Comparison of ENCODE assay signal across 20 cellular contexts in genomic region chr12:92402415-92402814, GRCh38.
DNase-seq lines count a peak whose midpoint lies in the region; ATAC-seq and TF ChIP-seq lines count a peak whose summit lies in the region.
"Had no signal": no experiment of that assay in that cellular context is flagged by ENCODE, and none has a peak within 500 bp of the region (broad histone marks: within the 10 kb centered on the region; RNA-seq: fewer than 3 reads in every experiment).

No MANE protein-coding gene starts in this region.

- no peak overlapping the region for H2BK5ac ChIP-seq in neuronal stem cell (ENCODE audit: low read length)

- H2BK120ac ChIP-seq in neuronal stem cell (ENCODE audit: low read depth, low read length): no peak overlapping the region

- H3K27ac ChIP-seq in OCI-LY7 (ENCODE audit: low read depth, low read length, poor library complexity, severe bottlenecking): no peak overlapping the region
- H3K27ac ChIP-seq in neuronal stem cell (replicated peaks; ENCODE audit: low read length): no peak overlapping the region
- H3K27ac ChIP-seq: foreskin keratinocyte, pancreas, right lobe of liver had no signal

- no peak overlapping the region for H2BK12ac ChIP-seq in neuronal stem cell (ENCODE audit: low read length)

- no peak overlapping the region for H3K9ac ChIP-seq in neuronal stem cell (ENCODE audit: low read depth, low read length, poor library complexity)

- H3K4me3 ChIP-seq in OCI-LY7 (ENCODE audit: low read depth, low read length, poor library complexity, severe bottlenecking): no peak overlapping the region
- H3K4me3 ChIP-seq in neuronal stem cell (ENCODE audit: low read length in 2 of 2): no peak overlapping the region
- H3K4me3 ChIP-seq: lung, pancreas, right lobe of liver had no signal

- H3K4me3 Mint-ChIP-seq in activated naive CD4-positive, alpha-beta T cell treated with anti-CD3 and anti-CD28 coated beads, Interleukin-2, amount 50 U/mL, for 24 hours: peak overlapping the region; percentile 78
- no peak overlapping the region for H3K4me3 Mint-ChIP-seq in activated naive CD8-positive, alpha-beta T cell treated with anti-CD3 and anti-CD28 coated beads, Interleukin-2, amount 50 U/mL, for 24 hours
- H3K4me3 Mint-ChIP-seq in stimulated activated naive B cell treated with anti-CD40 and anti-IgM and Interleukin-4, amounts not matched to agents 10 μg/mL and 1 μg/mL and 100 μg/mL, for 72 hours: no peak overlapping the region

- H3K27me3 ChIP-seq in neuronal stem cell (ENCODE audit: control insufficient read depth in 3 of 3, insufficient read depth in 3 of 3, low read depth in 1 of 3, low read length in 3 of 3): no peaks in the 10 kb centered on the region
- H3K27me3 ChIP-seq: foreskin keratinocyte, pancreas, right lobe of liver had no signal

- H3K36me3 Mint-ChIP-seq in activated naive CD4-positive, alpha-beta T cell treated with anti-CD3 and anti-CD28 coated beads, Interleukin-2, amount 50 U/mL, for 24 hours: no peaks in the 10 kb centered on the region
- H3K36me3 Mint-ChIP-seq in activated naive CD8-positive, alpha-beta T cell treated with anti-CD3 and anti-CD28 coated beads, Interleukin-2, amount 50 U/mL, for 24 hours (ENCODE audit: low read depth): peaks cover 13% of the 10 kb centered on the region
- peaks cover 2 to 10% of the 10 kb centered on the region in 2 donors for H3K36me3 Mint-ChIP-seq in stimulated activated naive B cell treated with anti-CD40 and anti-IgM and Interleukin-4, amounts not matched to agents 10 μg/mL and 1 μg/mL and 100 μg/mL, for 72 hours

- no peak overlapping the region for H4K8ac ChIP-seq in neuronal stem cell (ENCODE audit: low read depth, low read length)

- H3K23ac ChIP-seq in neuronal stem cell (ENCODE audit: low read depth, low read length, poor library complexity): no peak overlapping the region

- POLR2A ChIA-PET in OCI-LY7 (lab: Charles Lee): interaction anchor here (0.5 to 5.6 kb wide), 16 partner anchors 14 to 742 kb away, joined by 3 to 76 read pairs (median 4); partner anchors contain the start of gene BTG1

- H3K79me1 ChIP-seq in neuronal stem cell (ENCODE audit: low read depth, low read length): no peaks in the 10 kb centered on the region

- no peaks in the 10 kb centered on the region for H3K79me2 ChIP-seq in OCI-LY7 (ENCODE audit: insufficient read depth, low read depth, low read length)

- no peaks in the 10 kb centered on the region for H3K9me3 Mint-ChIP-seq in activated naive CD4-positive, alpha-beta T cell treated with anti-CD3 and anti-CD28 coated beads, Interleukin-2, amount 50 U/mL, for 24 hours
- H3K9me3 Mint-ChIP-seq in activated naive CD8-positive, alpha-beta T cell treated with anti-CD3 and anti-CD28 coated beads, Interleukin-2, amount 50 U/mL, for 24 hours: no peaks in the 10 kb centered on the region
- H3K9me3 Mint-ChIP-seq in stimulated activated naive B cell treated with anti-CD40 and anti-IgM and Interleukin-4, amounts not matched to agents 10 μg/mL and 1 μg/mL and 100 μg/mL, for 72 hours: peaks cover 4 to 6% of the 10 kb centered on the region in 2 donors

- BruUV-seq in OCI-LY7 (replicated peaks; lab: Mats Ljungman, UMichigan): no TSS peak

- no peak overlapping the region for H3K18ac ChIP-seq in neuronal stem cell (ENCODE audit: low read length)

- no peak for TF ChIP-seq CTCF in OCI-LY7 (conservative IDR thresholded peaks at IDR 0.05; ENCODE audit: low read length)

- no peak overlapping the region for H2AK5ac ChIP-seq in neuronal stem cell (ENCODE audit: low read depth, low read length)

- CTCF ChIA-PET in OCI-LY7 (lab: Charles Lee; ENCODE audit: unreplicated experiment): no interaction called here

- H3K4me1 Mint-ChIP-seq in activated naive CD4-positive, alpha-beta T cell treated with anti-CD3 and anti-CD28 coated beads, Interleukin-2, amount 50 U/mL, for 24 hours: peaks cover 92% of the 10 kb centered on the region
- H3K4me1 Mint-ChIP-seq in activated naive CD8-positive, alpha-beta T cell treated with anti-CD3 and anti-CD28 coated beads, Interleukin-2, amount 50 U/mL, for 24 hours: peaks cover 88% of the 10 kb centered on the region
- H3K4me1 Mint-ChIP-seq in stimulated activated naive B cell treated with anti-CD40 and anti-IgM and Interleukin-4, amounts not matched to agents 10 μg/mL and 1 μg/mL and 100 μg/mL, for 72 hours: peaks cover 64 to 94% of the 10 kb centered on the region in 2 donors

- H3K36me3 ChIP-seq in OCI-LY7 (ENCODE audit: insufficient read depth, low read length): no peaks in the 10 kb centered on the region; the same call in 1 of the 2 replicates
- H3K36me3 ChIP-seq in neuronal stem cell (replicated peaks in 1 of 2; ENCODE audit: control insufficient read depth in 2 of 2, insufficient read depth in 2 of 2, low read length in 2 of 2): no peaks in the 10 kb centered on the region
- H3K36me3 ChIP-seq: pancreas, right lobe of liver had no signal

- H3K9me2 ChIP-seq in OCI-LY7 (ENCODE audit: insufficient read depth, low read length): no peaks in the 10 kb centered on the region

- no peaks in the 10 kb centered on the region for H3K27me3 Mint-ChIP-seq in activated naive CD4-positive, alpha-beta T cell treated with anti-CD3 and anti-CD28 coated beads, Interleukin-2, amount 50 U/mL, for 24 hours
- H3K27me3 Mint-ChIP-seq in activated naive CD8-positive, alpha-beta T cell treated with anti-CD3 and anti-CD28 coated beads, Interleukin-2, amount 50 U/mL, for 24 hours: no peaks in the 10 kb centered on the region
- H3K27me3 Mint-ChIP-seq in stimulated activated naive B cell treated with anti-CD40 and anti-IgM and Interleukin-4, amounts not matched to agents 10 μg/mL and 1 μg/mL and 100 μg/mL, for 72 hours: no peaks in the 10 kb centered on the region

- no peak overlapping the region for H2BK15ac ChIP-seq in neuronal stem cell (ENCODE audit: low read length)

- H3K9me3 ChIP-seq in OCI-LY7 (ENCODE audit: low read length) (no peaks in the 10 kb centered on the region), neuronal stem cell (replicated peaks in 1 of 2; ENCODE audit: control insufficient read depth in 2 of 2, insufficient read depth in 1 of 2, low read depth in 1 of 2, low read length in 2 of 2) (no peaks in the 10 kb centered on the region)
- H3K9me3 ChIP-seq: pancreas had no signal

- peak overlapping the region; percentile 77; the same call in 1 of the 2 replicates for H2AFZ ChIP-seq in OCI-LY7 (ENCODE audit: low read length)
- no peak overlapping the region for H2AFZ ChIP-seq in neuronal stem cell (ENCODE audit: low read length)

- H4K91ac ChIP-seq in neuronal stem cell (ENCODE audit: low read depth, low read length, poor library complexity): no peak overlapping the region

- peak overlapping the region; percentile 99 for H3K27ac Mint-ChIP-seq in activated naive CD4-positive, alpha-beta T cell treated with anti-CD3 and anti-CD28 coated beads, Interleukin-2, amount 50 U/mL, for 24 hours
- peak overlapping the region; percentile 92 for H3K27ac Mint-ChIP-seq in activated naive CD8-positive, alpha-beta T cell treated with anti-CD3 and anti-CD28 coated beads, Interleukin-2, amount 50 U/mL, for 24 hours
- peak overlapping the region; percentile 97 for H3K27ac Mint-ChIP-seq in stimulated activated naive B cell treated with anti-CD40 and anti-IgM and Interleukin-4, amounts not matched to agents 10 μg/mL and 1 μg/mL and 100 μg/mL, for 72 hours

- no peaks in the 10 kb centered on the region for H4K20me1 ChIP-seq in OCI-LY7 (ENCODE audit: insufficient read depth, low read length)

- DNase-seq in activated naive CD4-positive, alpha-beta T cell (lab: John Stamatoyannopoulos, UW): no peak
- DNase-seq in OCI-LY7 (ENCODE audit: low spot score) (no peak), neuronal stem cell (ENCODE audit: low spot score) (no peak), NCI-H510A treated with DMSO at 0.1 percent for 48 hours (lab: John Stamatoyannopoulos, UW) (no peak), COR-L47 (lab: John Stamatoyannopoulos, UW) (no peak)
- no peak for DNase-seq in activated naive CD8-positive, alpha-beta T cell treated with anti-CD3 and anti-CD28 coated beads, Interleukin-2, amount 50 U/mL, for 24 hours
- DNase-seq in stimulated activated naive B cell treated with anti-CD40 and anti-IgM and Interleukin-4, amounts not matched to agents 10 μg/mL and 1 μg/mL and 100 μg/mL, for 72 hours: no peak
- DNase-seq: activated CD8-positive, alpha-beta memory T cell treated with anti-CD3 and anti-CD28 coated beads, Interleukin-2, amount 50 U/mL, for 48 hours; dermis blood vessel endothelial cell; foreskin keratinocyte; hypothalamus; NCI-H2029; NCI-H510A; pancreas; right lobe of liver; SHP77 treated with DMSO at 0.1 percent for 48 hours; stimulated activated naive CD4-positive, alpha-beta T cell treated with Interleukin-2 at 50 U/mL for 16 hours; trophoblast cell had no signal

- ATAC-seq in activated naive CD8-positive, alpha-beta T cell treated with anti-CD3 and anti-CD28 coated beads, Interleukin-2, amount 50 U/mL, for 24 hours: no peak
- ATAC-seq in stimulated activated naive B cell treated with anti-CD40 and anti-IgM and Interleukin-4, amounts not matched to agents 10 μg/mL and 1 μg/mL and 100 μg/mL, for 72 hours (replicated peaks): no peak
- ATAC-seq: foreskin keratinocyte, pancreas, right lobe of liver had no signal

- H3K4me1 ChIP-seq in OCI-LY7 (ENCODE audit: insufficient read depth, low read length, poor library complexity, severe bottlenecking) (peaks cover 75% of the 10 kb centered on the region), neuronal stem cell (ENCODE audit: control insufficient read depth in 2 of 2, insufficient read depth in 1 of 2, low read depth in 1 of 2, low read length in 2 of 2) (peaks cover 0 to 1% of the 10 kb centered on the region in 2 donors)
- H3K4me1 ChIP-seq: pancreas, right lobe of liver had no signal

- H3K14ac ChIP-seq in neuronal stem cell (ENCODE audit: low read length): no peak overlapping the region

- WGBS in neuronal stem cell (ENCODE audit: extremely low coverage in 2 of 2, insufficient read length in 2 of 2, insufficient replicate concordance in 1 of 2), 2 donors: no CpG with 5 or more reads among the region's 1 CpG

- no peak overlapping the region for H3K4ac ChIP-seq in neuronal stem cell (ENCODE audit: low read length)

- H3K4me2 ChIP-seq in OCI-LY7 (ENCODE audit: low read length) (peak overlapping the region; percentile 50), neuronal stem cell (ENCODE audit: insufficient read depth, low read length, poor library complexity, severe bottlenecking) (no peak overlapping the region)

- intact Hi-C loops in OCI-LY7 (cut with micrococcal nuclease; ENCODE audit: unreplicated experiment): loop anchor here (2.0 to 5.0 kb wide), 2 partner anchors 64 to 370 kb away; no protein-coding TSS in a partner anchor
